Comparison of ENCODE assay signal across 8 cellular contexts in genomic region chrX:38560776-38561125, GRCh38.
DNase-seq lines count a peak whose midpoint lies in the region; ATAC-seq and TF ChIP-seq lines count a peak whose summit lies in the region.

No MANE protein-coding gene starts in this region.

- DNase-seq in NCI-H2171 treated with DMSO at 0.1 percent for 48 hours (lab: John Stamatoyannopoulos, UW) = peak; percentile 33
- DNase-seq in NCI-H2171 (lab: John Stamatoyannopoulos, UW) = no peak
- DNase-seq in iPS DF 6.9 (ENCODE audit: low read depth, low spot score) = no peak
- DNase-seq in stimulated activated naive B cell treated with anti-CD40 and anti-IgM and Interleukin-4, amounts not matched to agents 10 μg/mL and 1 μg/mL and 100 μg/mL, for 72 hours = no peak
- DNase-seq in HPDE6-E6E7 (ENCODE audit: extremely low spot score) = no peak
- no peak for DNase-seq in SW 1271 (lab: John Stamatoyannopoulos, UW)
- no peak for DNase-seq in foreskin melanocyte

- H3K4me3 ChIP-seq in WI38 (ENCODE audit: low read depth, low read length) = peak overlapping the region; percentile 49
- peak overlapping the region; percentile 42; the same call in 1 of the 2 replicates for H3K4me3 ChIP-seq in iPS DF 6.9 (ENCODE audit: low read length)

- H3K36me3 ChIP-seq in iPS DF 6.9 (ENCODE audit: control insufficient read depth, insufficient read depth, low read length) = no peaks in the 10 kb centered on the region

- no CpG with 5 or more reads among the region's 9 CpGs for WGBS in iPS DF 6.9 (ENCODE audit: insufficient coverage, insufficient read length)

- no peaks in the 10 kb centered on the region for H3K27me3 Mint-ChIP-seq in stimulated activated naive B cell treated with anti-CD40 and anti-IgM and Interleukin-4, amounts not matched to agents 10 μg/mL and 1 μg/mL and 100 μg/mL, for 72 hours

- peaks cover 2 to 4% of the 10 kb centered on the region in 2 donors for H3K4me1 Mint-ChIP-seq in stimulated activated naive B cell treated with anti-CD40 and anti-IgM and Interleukin-4, amounts not matched to agents 10 μg/mL and 1 μg/mL and 100 μg/mL, for 72 hours

- H3K9me3 Mint-ChIP-seq in stimulated activated naive B cell treated with anti-CD40 and anti-IgM and Interleukin-4, amounts not matched to agents 10 μg/mL and 1 μg/mL and 100 μg/mL, for 72 hours = no peaks in the 10 kb centered on the region

- no peak overlapping the region for H3K27ac ChIP-seq in iPS DF 6.9 (ENCODE audit: low read length)

- no peaks in the 10 kb centered on the region for H3K27me3 ChIP-seq in iPS DF 6.9 (ENCODE audit: control insufficient read depth, insufficient read depth, low read length)

- ATAC-seq in stimulated activated naive B cell treated with anti-CD40 and anti-IgM and Interleukin-4, amounts not matched to agents 10 μg/mL and 1 μg/mL and 100 μg/mL, for 72 hours (replicated peaks) = no peak

- H3K4me1 ChIP-seq in iPS DF 6.9 (ENCODE audit: control insufficient read depth, insufficient read depth, low read length) = peaks cover 1% of the 10 kb centered on the region; the same call in 1 of the 2 replicates

- TF ChIP-seq CTCF in WI38 (IDR thresholded peaks at IDR 0.05; ENCODE audit: low read depth, low read length) = no peak

- H3K36me3 Mint-ChIP-seq in stimulated activated naive B cell treated with anti-CD40 and anti-IgM and Interleukin-4, amounts not matched to agents 10 μg/mL and 1 μg/mL and 100 μg/mL, for 72 hours = no peaks in the 10 kb centered on the region

- H3K9me3 ChIP-seq in iPS DF 6.9 (ENCODE audit: control insufficient read depth, insufficient read depth, low read length) = no peaks in the 10 kb centered on the region

- peak overlapping the region; percentile 63 to 90 for H3K4me3 Mint-ChIP-seq in stimulated activated naive B cell treated with anti-CD40 and anti-IgM and Interleukin-4, amounts not matched to agents 10 μg/mL and 1 μg/mL and 100 μg/mL, for 72 hours

- no peak overlapping the region for H3K27ac Mint-ChIP-seq in stimulated activated naive B cell treated with anti-CD40 and anti-IgM and Interleukin-4, amounts not matched to agents 10 μg/mL and 1 μg/mL and 100 μg/mL, for 72 hours
